ENCODE assay signal across 26 cellular contexts in the genomic region with DNA sequence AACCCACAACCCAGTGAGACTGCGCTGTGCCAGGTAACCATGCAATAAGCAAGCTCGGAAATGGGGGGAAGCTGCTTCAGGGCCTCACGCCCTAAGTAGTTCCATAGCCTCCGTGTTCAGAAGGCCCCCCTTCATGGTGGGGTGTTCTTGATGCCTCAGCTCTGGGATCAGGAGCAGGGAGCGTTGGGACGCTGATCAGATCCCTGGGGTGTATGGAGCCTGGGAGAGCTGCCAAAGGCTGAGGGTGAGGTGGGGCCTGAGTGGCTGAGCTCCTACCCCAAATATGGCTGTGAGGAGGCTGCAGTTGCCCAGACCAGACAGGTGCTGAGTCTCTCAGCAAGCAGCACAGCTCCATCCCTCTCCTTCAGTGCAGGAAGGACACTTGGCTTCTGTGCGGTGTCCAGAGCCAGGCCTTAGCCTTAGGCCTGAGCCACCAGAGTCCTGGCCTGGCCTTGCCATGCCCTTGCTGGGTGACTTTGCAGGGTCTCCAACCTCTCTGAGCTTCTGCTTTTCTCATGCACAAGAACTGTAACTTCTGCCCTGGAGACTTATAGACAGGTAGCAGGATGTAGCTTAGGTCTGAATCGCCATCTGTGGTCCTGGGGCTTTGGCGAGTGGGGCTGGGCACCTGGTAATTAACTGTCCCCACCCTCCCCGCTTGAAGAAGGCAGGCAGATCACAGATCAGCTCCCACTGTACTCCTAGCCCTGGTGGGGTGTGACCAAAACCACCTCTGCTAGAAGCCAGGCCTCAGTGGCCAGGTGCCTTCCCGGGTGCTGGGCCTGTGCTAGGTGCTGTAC. TPM values are rescaled to one million over a fixed set of nuclear protein-coding genes. Genes with fewer than 3 reads are reported as not detected.
DNase-seq lines count a peak whose midpoint lies in the region; ATAC-seq and TF ChIP-seq lines count a peak whose summit lies in the region.
"Had no signal": no experiment of that assay in that cellular context is flagged by ENCODE, and none has a peak within 500 bp of the region (broad histone marks: within the 10 kb centered on the region; RNA-seq: fewer than 3 reads in every experiment).

No MANE protein-coding gene starts in this region.

- DNase-seq in NCI-H2107 treated with DMSO at 0.1 percent for 48 hours (lab: John Stamatoyannopoulos, UW; ENCODE audit: unreplicated experiment) (peak; percentile 16), NCI-H2107 (lab: John Stamatoyannopoulos, UW) (no peak), RWPE1 (ENCODE audit: low spot score) (no peak), left ventricle myocardium inferior (peak; percentile 76), uterus (peak; percentile 32 to 44), globus pallidus (ENCODE audit: low spot score) (no peak)
- no peak for DNase-seq in T-helper 2 cell treated with Interferon-gamma antibody and Interleukin-4, amounts not matched to agents 5 μg/mL and 100 μg/mL, for 36 hours (ENCODE audit: low spot score)
- DNase-seq: activated CD4-positive, CD25-positive, alpha-beta regulatory T cell treated with anti-CD3 and anti-CD28 coated beads, Interleukin-2, amount 50 U/mL, for 72 hours; activated CD8-positive, alpha-beta memory T cell treated with anti-CD3 and anti-CD28 coated beads for 24 hours; activated naive CD4-positive, alpha-beta T cell treated with anti-CD3 and anti-CD28 coated beads, Interleukin-2, amount 50 U/mL, for 16 hours; activated T-cell treated with anti-CD3 and anti-CD28 coated beads, Interleukin-2, amount 50 U/mL, for 72 hours; natural killer cell; NCI-H1417 treated with DMSO at 0.1 percent for 48 hours; NCI-H446; NK-92 treated with Interleukin-12 subunit alpha and Interleukin-12 subunit beta, amount 100 ng/mL, for 24 hours; stimulated activated CD4-positive, alpha-beta T cell treated with anti-CD3 and anti-CD28 coated beads, Interleukin-4, amount 100 ng/mL, for 4 hours had no signal

- TF ChIP-seq CTCF in RWPE1 (conservative IDR thresholded peaks at IDR 0.05; ENCODE audit: low read depth) (no peak), left ventricle myocardium inferior (IDR thresholded peaks at IDR 0.05; ENCODE audit: borderline replicate concordance) (no peak), uterus (IDR thresholded peaks at IDR 0.05) (no peak)

- no peak for TF ChIP-seq POLR2A in uterus (IDR thresholded peaks at IDR 0.05)

- peaks cover 11% of the 10 kb centered on the region for H3K27me3 Mint-ChIP-seq in T-helper 2 cell treated with Interferon-gamma antibody and Interleukin-4, amounts not matched to agents 5 μg/mL and 100 μg/mL, for 36 hours (ENCODE audit: low read depth)
- H3K27me3 Mint-ChIP-seq: progenitor cell of endocrine pancreas had no signal

- H3K9me3 ChIP-seq in left ventricle myocardium inferior (replicated peaks) (no peaks in the 10 kb centered on the region), uterus (no peaks in the 10 kb centered on the region)
- H3K9me3 ChIP-seq: ascending aorta had no signal

- H3K36me3 Mint-ChIP-seq in T-helper 2 cell treated with Interferon-gamma antibody and Interleukin-4, amounts not matched to agents 5 μg/mL and 100 μg/mL, for 36 hours (ENCODE audit: low read depth), result no peaks in the 10 kb centered on the region
- H3K36me3 Mint-ChIP-seq: natural killer cell had no signal

- H3K27ac Mint-ChIP-seq in T-helper 2 cell treated with Interferon-gamma antibody and Interleukin-4, amounts not matched to agents 5 μg/mL and 100 μg/mL, for 36 hours, result no peak overlapping the region
- H3K27ac Mint-ChIP-seq: activated T-cell treated with anti-CD3 and anti-CD28 coated beads, Interleukin-2, amount 50 U/mL, for 72 hours; natural killer cell; progenitor cell of endocrine pancreas had no signal

- no peaks in the 10 kb centered on the region for H3K9me3 Mint-ChIP-seq in T-helper 2 cell treated with Interferon-gamma antibody and Interleukin-4, amounts not matched to agents 5 μg/mL and 100 μg/mL, for 36 hours
- H3K9me3 Mint-ChIP-seq: activated T-cell treated with anti-CD3 and anti-CD28 coated beads, Interleukin-2, amount 50 U/mL, for 72 hours; natural killer cell had no signal

- no peaks in the 10 kb centered on the region for H3K4me1 Mint-ChIP-seq in T-helper 2 cell treated with Interferon-gamma antibody and Interleukin-4, amounts not matched to agents 5 μg/mL and 100 μg/mL, for 36 hours (ENCODE audit: low read depth)

- H3K36me3 ChIP-seq in left ventricle myocardium inferior (peaks cover 7% of the 10 kb centered on the region), uterus (no peaks in the 10 kb centered on the region)
- H3K36me3 ChIP-seq: ascending aorta had no signal

- H3K27me3 ChIP-seq in left ventricle myocardium inferior (ENCODE audit: low read depth) (no peaks in the 10 kb centered on the region), uterus (no peaks in the 10 kb centered on the region)
- H3K27me3 ChIP-seq: ascending aorta had no signal

- H3K27ac ChIP-seq in RWPE1 (peak overlapping the region; percentile 24), left ventricle myocardium inferior (replicated peaks) (peak overlapping the region; percentile 58), uterus (no peak overlapping the region)
- H3K27ac ChIP-seq: ascending aorta, C4-2B had no signal

- no peak for ATAC-seq in GM19463 (IDR thresholded peaks at IDR 0.05; ENCODE audit: unreplicated experiment)
- ATAC-seq: activated T-cell treated with anti-CD3 and anti-CD28 coated beads, Interleukin-2, amount 50 U/mL, for 72 hours; natural killer cell had no signal

- CTCF ChIA-PET in RWPE1 (lab: Yijun Ruan, JAX), result no interaction called here

- H3K4me1 ChIP-seq in left ventricle myocardium inferior (peaks cover 51% of the 10 kb centered on the region), uterus (no peaks in the 10 kb centered on the region)

- no peak overlapping the region for H3K4me3 Mint-ChIP-seq in T-helper 2 cell treated with Interferon-gamma antibody and Interleukin-4, amounts not matched to agents 5 μg/mL and 100 μg/mL, for 36 hours
- H3K4me3 Mint-ChIP-seq: activated T-cell treated with anti-CD3 and anti-CD28 coated beads, Interleukin-2, amount 50 U/mL, for 72 hours; natural killer cell had no signal

- intact Hi-C loops in left ventricle myocardium inferior (cut with micrococcal nuclease) (no loop called here), uterus (cut with DNase I; ENCODE audit: low total_unique reads) (no loop called here)

- POLR2A ChIA-PET in RWPE1 (lab: Yijun Ruan, JAX; ENCODE audit: low non-redundant PET), result interaction anchor here (0.5 kb wide), 1 partner anchor 10 kb away, joined by 3 read pairs; a partner anchor contains a TSS

- no peak overlapping the region for H3K4me3 ChIP-seq in left ventricle myocardium inferior
- H3K4me3 ChIP-seq in uterus, result no peak overlapping the region
- H3K4me3 ChIP-seq: ascending aorta had no signal

RNA-seq across cellular contexts. Expression of a gene that starts 5.3 kb away (rescaled TPM):
- 16.9 TPM for total RNA-seq in left ventricle myocardium inferior
- 10 to 100 TPM in 1 of 4 donors, 1 to 10 TPM in 2, not detected in 1; 7.6 to 35.8 (median 8.7) TPM for total RNA-seq in uterus
- total RNA-seq: G401 had no signal

RNA-seq across cellular contexts. Expression of a gene that starts 8.8 kb away (rescaled TPM):
- 52.0 TPM for total RNA-seq in left ventricle myocardium inferior
- total RNA-seq in uterus, result 10 to 100 TPM; 39.1 to 64.4 (median 51.6) TPM
- total RNA-seq: G401 had no signal

RNA-seq across cellular contexts. Expression of a gene that starts 10.2 kb away (rescaled TPM):
- total RNA-seq in left ventricle myocardium inferior, result 1,446 TPM
- total RNA-seq in uterus, result 10 to 100 TPM in 1 of 4 donors, under 1 TPM in 1, not detected in 2; 0.88 to 21.0 TPM
- total RNA-seq: G401 had no signal

RNA-seq across cellular contexts. Expression of a gene that starts 15.2 kb away (rescaled TPM):
- total RNA-seq in left ventricle myocardium inferior, result not detected
- total RNA-seq in uterus, result under 1 TPM in 2 of 4 donors, not detected in 2; 0.41 to 0.55 TPM
- total RNA-seq: ascending aorta, frontal cortex, G401, mesenteric fat pad, natural killer cell, progenitor cell of endocrine pancreas had no signal

RNA-seq across cellular contexts. Expression of a gene that starts 23.8 kb away (rescaled TPM):
- total RNA-seq in left ventricle myocardium inferior, result 0.69 TPM
- total RNA-seq in uterus, result not detected
- total RNA-seq: A172, ascending aorta, epithelial cell of proximal tubule, frontal cortex, G401, mesenteric fat pad, natural killer cell, progenitor cell of endocrine pancreas, ureter had no signal

Comparison
In these comparisons a context has a peak if more than half of its experiments do, and no peak if none do; other contexts are left out.
1. DNase-seq: peak in NCI-H2107 treated with DMSO at 0.1 percent for 48 hours (single experiment), left ventricle myocardium inferior (single experiment) and uterus (2 of 2); none in NCI-H2107 (single experiment), RWPE1 (single experiment), T-helper 2 cell treated with Interferon-gamma antibody and Interleukin-4, amounts not matched to agents 5 μg/mL and 100 μg/mL, for 36 hours (single experiment) and globus pallidus (single experiment).
2. H3K27ac ChIP-seq: peak in RWPE1 (single experiment) and left ventricle myocardium inferior (single experiment); none in uterus (0 of 2).
3. RNA of a gene that starts 10.2 kb away (total RNA-seq): 1,446 TPM in left ventricle myocardium inferior (single experiment); 0.88 to 21.0 TPM in uterus; every median in the first group is over 10 times any median in the second.